Comparison of ENCODE assay signal across 10 cellular contexts in genomic region chr15:64851503-64851840, GRCh38. TPM values are rescaled to one million over a fixed set of nuclear protein-coding genes. Genes with fewer than 3 reads are reported as not detected.
A peak's percentile ranks its signal among the peaks of the same experiment; 100 is the strongest.
DNase-seq lines count a peak whose midpoint lies in the region; ATAC-seq and TF ChIP-seq lines count a peak whose summit lies in the region.
"Had no signal": no experiment of that assay in that cellular context is flagged by ENCODE, and none has a peak within 500 bp of the region (broad histone marks: within the 10 kb centered on the region; RNA-seq: fewer than 3 reads in every experiment).

No MANE protein-coding gene starts in this region.

- peaks cover 39% of the 10 kb centered on the region for H3K36me3 Mint-ChIP-seq in T-helper 1 cell treated with Interleukin-12 subunit alpha and Interleukin-12 subunit beta and Interleukin-4 antibody, amounts not matched to agents 30 μg/mL and 1 μg/mL, for 36 hours (ENCODE audit: low read depth)
- peaks cover 37% of the 10 kb centered on the region for H3K36me3 Mint-ChIP-seq in memory B cell

- H3K27me3 Mint-ChIP-seq in T-helper 1 cell treated with Interleukin-12 subunit alpha and Interleukin-12 subunit beta and Interleukin-4 antibody, amounts not matched to agents 30 μg/mL and 1 μg/mL, for 36 hours (ENCODE audit: low read depth), result no peaks in the 10 kb centered on the region
- no peaks in the 10 kb centered on the region for H3K27me3 Mint-ChIP-seq in memory B cell
- H3K27me3 Mint-ChIP-seq: activated CD4-positive, alpha-beta T cell treated with anti-CD3 and anti-CD28 coated beads, Interleukin-2, amount 10 ng/mL, durations not matched to agents 24 days and 14 days had no signal

- H3K9me3 ChIP-seq in colonic mucosa, result no peaks in the 10 kb centered on the region
- H3K9me3 ChIP-seq in upper lobe of right lung, result no peaks in the 10 kb centered on the region

- DNase-seq in T-helper 1 cell (no peak), colonic mucosa (no peak), memory B cell (ENCODE audit: low spot score in 2 of 2) (no peak), upper lobe of right lung (no peak), DMS153 treated with DMSO at 0.1 percent for 48 hours (lab: John Stamatoyannopoulos, UW; ENCODE audit: unreplicated experiment) (no peak), SW 1271 (lab: John Stamatoyannopoulos, UW) (no peak)
- DNase-seq: activated CD4-positive, alpha-beta T cell treated with anti-CD3 and anti-CD28 coated beads, Interleukin-2, amount 10 ng/mL, durations not matched to agents 24 days and 14 days had no signal

- H3K9ac ChIP-seq in colonic mucosa (ENCODE audit: low read depth in 2 of 2, low read length in 2 of 2), result peak overlapping the region in 1 of 2 donors; percentile 40

- no peak overlapping the region for H3K4me3 Mint-ChIP-seq in T-helper 1 cell treated with Interleukin-12 subunit alpha and Interleukin-12 subunit beta and Interleukin-4 antibody, amounts not matched to agents 30 μg/mL and 1 μg/mL, for 36 hours
- H3K4me3 Mint-ChIP-seq in memory B cell, result no peak overlapping the region
- H3K4me3 Mint-ChIP-seq: activated CD4-positive, alpha-beta T cell treated with anti-CD3 and anti-CD28 coated beads, Interleukin-2, amount 10 ng/mL, durations not matched to agents 24 days and 14 days had no signal

- H3K4me1 ChIP-seq in colonic mucosa (no peaks in the 10 kb centered on the region), upper lobe of right lung (peaks cover 87% of the 10 kb centered on the region)

- H3K27me3 ChIP-seq in colonic mucosa (no peaks in the 10 kb centered on the region), upper lobe of right lung (no peaks in the 10 kb centered on the region)

- H3K27ac ChIP-seq in colonic mucosa (peak overlapping the region; percentile 49), upper lobe of right lung (peak overlapping the region; percentile 70)
- H3K27ac ChIP-seq: 22Rv1 had no signal

- H3K27ac Mint-ChIP-seq in T-helper 1 cell treated with Interleukin-12 subunit alpha and Interleukin-12 subunit beta and Interleukin-4 antibody, amounts not matched to agents 30 μg/mL and 1 μg/mL, for 36 hours, result peak overlapping the region; percentile 36
- peak overlapping the region; percentile 67 for H3K27ac Mint-ChIP-seq in memory B cell

- intact Hi-C loops in colonic mucosa (cut with DNase I) (no loop called here), upper lobe of right lung (cut with DNase I) (loop anchor here (10.0 kb wide), 1 partner anchor 53 kb away; no protein-coding TSS in a partner anchor)

- TF ChIP-seq CTCF in colonic mucosa (IDR thresholded peaks at IDR 0.05) (no peak), upper lobe of right lung (IDR thresholded peaks at IDR 0.05) (no peak)

- ATAC-seq in memory B cell (ENCODE audit: low read depth), result no peak
- ATAC-seq in upper lobe of right lung, result peak; percentile 68
- ATAC-seq in GM19351 (IDR thresholded peaks at IDR 0.05; ENCODE audit: unreplicated experiment), result no peak

- H3K4me1 Mint-ChIP-seq in T-helper 1 cell treated with Interleukin-12 subunit alpha and Interleukin-12 subunit beta and Interleukin-4 antibody, amounts not matched to agents 30 μg/mL and 1 μg/mL, for 36 hours (ENCODE audit: low read depth), result peaks cover 33% of the 10 kb centered on the region
- H3K4me1 Mint-ChIP-seq in memory B cell, result peaks cover 45% of the 10 kb centered on the region

- H3K36me3 ChIP-seq in colonic mucosa (no peaks in the 10 kb centered on the region), upper lobe of right lung (peaks cover 75% of the 10 kb centered on the region)

- no peaks in the 10 kb centered on the region for H3K9me3 Mint-ChIP-seq in T-helper 1 cell treated with Interleukin-12 subunit alpha and Interleukin-12 subunit beta and Interleukin-4 antibody, amounts not matched to agents 30 μg/mL and 1 μg/mL, for 36 hours
- H3K9me3 Mint-ChIP-seq in memory B cell, result no peaks in the 10 kb centered on the region
- H3K9me3 Mint-ChIP-seq: activated CD4-positive, alpha-beta T cell treated with anti-CD3 and anti-CD28 coated beads, Interleukin-2, amount 10 ng/mL, durations not matched to agents 24 days and 14 days had no signal

- H3K4me3 ChIP-seq in colonic mucosa (no peak overlapping the region), upper lobe of right lung (no peak overlapping the region)

RNA-seq across cellular contexts. Expression of gene PLEKHO2, which starts 9.8 kb away (rescaled TPM):
- total RNA-seq in colonic mucosa, result 10 to 100 TPM in 1 of 2 donors, 1 to 10 TPM in 1; 4.4 to 13.6 TPM
- 62.8 TPM for total RNA-seq in upper lobe of right lung

RNA-seq across cellular contexts. Expression of gene PIF1, which starts 26.0 kb away (rescaled TPM):
- total RNA-seq in colonic mucosa (10 to 100 TPM in 1 of 2 donors, 1 to 10 TPM in 1; 6.1 to 20.7 TPM), upper lobe of right lung (0.67 TPM)
